In the genomic region with DNA sequence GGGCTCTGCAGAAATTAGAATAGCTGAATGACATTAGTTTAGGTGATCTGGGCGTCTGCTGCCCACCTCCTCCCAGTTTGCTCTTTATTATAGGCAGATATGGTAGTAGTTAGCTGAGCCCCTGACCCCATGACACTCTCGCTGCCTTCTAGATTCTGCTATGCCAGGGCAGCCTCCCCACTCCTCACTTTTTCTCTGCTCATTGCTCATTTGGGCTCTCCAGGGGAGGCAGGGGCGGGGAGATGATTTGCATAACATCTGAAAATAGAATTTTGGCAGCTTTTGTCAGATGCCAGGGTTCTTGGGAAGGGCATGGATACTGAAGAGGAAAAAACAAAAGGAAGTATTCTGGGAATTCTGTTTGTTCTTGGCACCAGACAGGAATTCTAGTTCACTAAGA, we compare ENCODE assay signal across 18 cellular contexts.
DNase-seq lines count a peak whose midpoint lies in the region; ATAC-seq and TF ChIP-seq lines count a peak whose summit lies in the region.
"Had no signal": no experiment of that assay in that cellular context is flagged by ENCODE, and none has a peak within 500 bp of the region (broad histone marks: within the 10 kb centered on the region; RNA-seq: fewer than 3 reads in every experiment).

No MANE protein-coding gene starts in this region.

- no peaks in the 10 kb centered on the region for H3K36me3 ChIP-seq in BLaER1 treated with 17β-estradiol and CSF1 and Interleukin-3, amounts not matched to agents 10 nM and 100 nM
- H3K36me3 ChIP-seq in H7 (replicated peaks; ENCODE audit: control insufficient read depth, insufficient read depth, low read length) (no peaks in the 10 kb centered on the region), endodermal cell (ENCODE audit: control insufficient read depth, insufficient read depth, low read length) (no peaks in the 10 kb centered on the region), neural progenitor cell (no peaks in the 10 kb centered on the region)
- H3K36me3 ChIP-seq: BLaER1 had no signal

- no peak for TF ChIP-seq CTCF in endodermal cell (conservative IDR thresholded peaks at IDR 0.05)
- TF ChIP-seq CTCF in neural progenitor cell (IDR thresholded peaks at IDR 0.05): no peak
- TF ChIP-seq CTCF in foreskin fibroblast (IDR thresholded peaks at IDR 0.05; ENCODE audit: low read depth, low read length): no peak

- no peaks in the 10 kb centered on the region for H3K27me3 ChIP-seq in BLaER1 treated with 17β-estradiol and CSF1 and Interleukin-3, amounts not matched to agents 10 nM and 100 nM
- H3K27me3 ChIP-seq in H7 (ENCODE audit: control insufficient read depth, insufficient read depth, low read length) (no peaks in the 10 kb centered on the region), endodermal cell (ENCODE audit: control insufficient read depth, insufficient read depth, low read length, poor library complexity, severe bottlenecking) (no peaks in the 10 kb centered on the region), neural progenitor cell (no peaks in the 10 kb centered on the region)
- H3K27me3 ChIP-seq: BLaER1 had no signal

- H3K4me3 ChIP-seq in BLaER1 treated with 17β-estradiol and CSF1 and Interleukin-3, amounts not matched to agents 10 nM and 100 nM: no peak overlapping the region
- no peak overlapping the region for H3K4me3 ChIP-seq in H7 (ENCODE audit: insufficient read depth, low read depth, low read length)
- no peak overlapping the region for H3K4me3 ChIP-seq in endodermal cell (ENCODE audit: low read length)
- no peak overlapping the region for H3K4me3 ChIP-seq in neural progenitor cell
- no peak overlapping the region for H3K4me3 ChIP-seq in foreskin fibroblast (ENCODE audit: low read depth in 1 of 2, low read length in 2 of 2)
- H3K4me3 ChIP-seq: BLaER1 had no signal

- H3K4me1 Mint-ChIP-seq in endodermal cell (peaks cover 11% of the 10 kb centered on the region), neural progenitor cell (peaks cover 7% of the 10 kb centered on the region)

- no peaks in the 10 kb centered on the region for H4K20me1 ChIP-seq in BLaER1 treated with 17β-estradiol and CSF1 and Interleukin-3, amounts not matched to agents 10 nM and 100 nM
- H4K20me1 ChIP-seq in neural progenitor cell (ENCODE audit: low read depth): no peaks in the 10 kb centered on the region
- H4K20me1 ChIP-seq: BLaER1 had no signal

- no peak overlapping the region for H3K27ac ChIP-seq in BLaER1 treated with 17β-estradiol and CSF1 and Interleukin-3, amounts not matched to agents 10 nM and 100 nM
- H3K27ac ChIP-seq in endodermal cell (ENCODE audit: low read depth, low read length) (no peak overlapping the region), neural progenitor cell (no peak overlapping the region)
- H3K27ac ChIP-seq: BLaER1 had no signal

- H2AFZ ChIP-seq in neural progenitor cell (replicated peaks): no peak overlapping the region

- H3K9ac ChIP-seq in BLaER1 treated with 17β-estradiol and CSF1 and Interleukin-3, amounts not matched to agents 10 nM and 100 nM: no peak overlapping the region
- no peak overlapping the region for H3K9ac ChIP-seq in endodermal cell (ENCODE audit: extremely low read depth, low read length, poor library complexity, severe bottlenecking)
- H3K9ac ChIP-seq in neural progenitor cell: no peak overlapping the region
- H3K9ac ChIP-seq: BLaER1 had no signal

- H3K27ac Mint-ChIP-seq in endodermal cell (no peak overlapping the region), neural progenitor cell (no peak overlapping the region)
- H3K27ac Mint-ChIP-seq: CD8-positive, alpha-beta T cell; HFFc6; IgD-negative memory B cell had no signal

- H3K4me1 ChIP-seq in BLaER1 treated with 17β-estradiol and CSF1 and Interleukin-3, amounts not matched to agents 10 nM and 100 nM: peaks cover 7 to 32% (median 21%) of the 10 kb centered on the region in 10 experiments; a peak in 18 of 20 replicates
- H3K4me1 ChIP-seq in endodermal cell (ENCODE audit: control insufficient read depth, insufficient read depth, low read length) (no peaks in the 10 kb centered on the region), neural progenitor cell (no peaks in the 10 kb centered on the region)

- peak overlapping the region; percentile 18 to 69 (median 30); a peak in 19 of 22 replicates for H3K4me2 ChIP-seq in BLaER1 treated with 17β-estradiol and CSF1 and Interleukin-3, amounts not matched to agents 10 nM and 100 nM
- no peak overlapping the region for H3K4me2 ChIP-seq in neural progenitor cell
- H3K4me2 ChIP-seq: BLaER1 had no signal

- DNase-seq in H7 (peak; percentile 43), endodermal cell (peak; percentile 58), neural progenitor cell (ENCODE audit: low spot score) (peak; percentile 11), foreskin fibroblast (no peak), anterior cingulate cortex (lab: John Stamatoyannopoulos, UW) (no peak), DMS53 treated with DMSO at 0.1 percent for 48 hours (lab: John Stamatoyannopoulos, UW; ENCODE audit: unreplicated experiment) (no peak)
- DNase-seq: 8988T; Calu3; CD8-positive, alpha-beta T cell; DND-41; EL; HFFc6 had no signal

- H3K27me3 Mint-ChIP-seq in endodermal cell (ENCODE audit: insufficient read depth) (no peaks in the 10 kb centered on the region), neural progenitor cell (ENCODE audit: insufficient read depth, low read depth) (peaks cover 4% of the 10 kb centered on the region)

- H3K4me3 Mint-ChIP-seq in endodermal cell: no peak overlapping the region
- H3K4me3 Mint-ChIP-seq in neural progenitor cell: no peak overlapping the region
- H3K4me3 Mint-ChIP-seq: CD8-positive, alpha-beta T cell; HFFc6; IgD-negative memory B cell had no signal

- peaks cover 0 to 10% (median 0%) of the 10 kb centered on the region in 11 experiments; a peak in 3 of 22 replicates for H3K9me3 ChIP-seq in BLaER1 treated with 17β-estradiol and CSF1 and Interleukin-3, amounts not matched to agents 10 nM and 100 nM (replicated peaks in 1 of 11)
- no peaks in the 10 kb centered on the region for H3K9me3 ChIP-seq in endodermal cell (ENCODE audit: control insufficient read depth, low read length)
- H3K9me3 ChIP-seq in neural progenitor cell (ENCODE audit: low read depth): no peaks in the 10 kb centered on the region

- H3K79me2 ChIP-seq in neural progenitor cell (ENCODE audit: low read depth): no peaks in the 10 kb centered on the region

- no peaks in the 10 kb centered on the region for H3F3A ChIP-seq in neural progenitor cell (ENCODE audit: low read depth)

- 69% methylated on average over 3 of the region's 3 CpGs; no CpG with 5 or more reads in 1 of the 2 experiments for WGBS in endodermal cell (ENCODE audit: insufficient coverage in 1 of 2, insufficient read length in 1 of 2), 2 experiments

- no peak for ATAC-seq in GM21576 (IDR thresholded peaks at IDR 0.05; ENCODE audit: unreplicated experiment)
- ATAC-seq: CD8-positive, alpha-beta T cell; HCT116; HepG2 had no signal

- H3K9me3 Mint-ChIP-seq in endodermal cell (no peaks in the 10 kb centered on the region), neural progenitor cell (no peaks in the 10 kb centered on the region)
- H3K9me3 Mint-ChIP-seq: CD8-positive, alpha-beta T cell had no signal

- H3K36me3 Mint-ChIP-seq in endodermal cell (ENCODE audit: low read depth): no peaks in the 10 kb centered on the region
- H3K36me3 Mint-ChIP-seq in neural progenitor cell: no peaks in the 10 kb centered on the region
- H3K36me3 Mint-ChIP-seq: CD8-positive, alpha-beta T cell; IgD-negative memory B cell had no signal

Comparison
In these comparisons a context has a peak if more than half of its experiments do, and no peak if none do; other contexts are left out.
1. DNase-seq: peak in H7 (single experiment), endodermal cell (single experiment) and neural progenitor cell (single experiment); none in foreskin fibroblast (0 of 2), anterior cingulate cortex (0 of 58) and DMS53 treated with DMSO at 0.1 percent for 48 hours (single experiment).